ENCODE assay signal across 6 cellular contexts in genomic region chr3:160602259-160602658, GRCh38.
"Had no signal": no experiment of that assay in that cellular context is flagged by ENCODE, and none has a peak within 500 bp of the region (broad histone marks: within the 10 kb centered on the region; RNA-seq: fewer than 3 reads in every experiment).

No MANE protein-coding gene starts in this region.

- FAIRE-seq: HTR-8/SVneo, K562 had no signal

- H3K27ac ChIP-seq: HL-60 had no signal

- H3K4me3 ChIP-seq: K562 had no signal

- DNase-seq: IMR-90, KBM-7, KG1 had no signal

- ATAC-seq: K562 had no signal
